8 cellular contexts compared by ENCODE assay signal in genomic region chr5:143400541-143401252, GRCh38. TPM values are rescaled to one million over a fixed set of nuclear protein-coding genes. Genes with fewer than 3 reads are reported as not detected.
DNase-seq lines count a peak whose midpoint lies in the region; ATAC-seq, FAIRE-seq and TF ChIP-seq lines count a peak whose summit lies in the region.

No MANE protein-coding gene starts in this region.

- peaks cover 0 to 15% (median 9%) of the 10 kb centered on the region in 9 donors for H3K36me3 ChIP-seq in heart left ventricle
- no peaks in the 10 kb centered on the region for H3K36me3 ChIP-seq in HepG2 (replicated peaks in 1 of 2; ENCODE audit: control insufficient read depth in 1 of 2, insufficient read depth in 2 of 2, low read length in 2 of 2)
- H3K36me3 ChIP-seq in tibial artery: no peaks in the 10 kb centered on the region

- H3K4me1 ChIP-seq in heart left ventricle: peaks cover 0 to 67% (median 38%) of the 10 kb centered on the region in 12 donors
- H3K4me1 ChIP-seq in HepG2 (ENCODE audit: insufficient read depth, low read length): peaks cover 64% of the 10 kb centered on the region
- H3K4me1 ChIP-seq in tibial artery: peaks cover 0 to 58% (median 15%) of the 10 kb centered on the region in 4 donors

- H3K9me3 ChIP-seq in heart left ventricle (no peaks in the 10 kb centered on the region), HepG2 (ENCODE audit: low read length) (no peaks in the 10 kb centered on the region), tibial artery (no peaks in the 10 kb centered on the region)

- WGBS in heart left ventricle, 4 donors: 9 to 19% (median 12%) methylated on average over 10 of the region's 10 CpGs
- 55% methylated on average over 10 of the region's 10 CpGs for WGBS in HepG2 (ENCODE audit: low lambda C conversion rate)

- no peaks in the 10 kb centered on the region for H3K9me3 Mint-ChIP-seq in activated naive CD4-positive, alpha-beta T cell treated with anti-CD3 and anti-CD28 coated beads, Interleukin-2, amount 50 U/mL, for 24 hours

- H3K4me3 ChIP-seq in heart left ventricle: peak overlapping the region; percentile 1 to 95 (median 85)
- H3K4me3 ChIP-seq in HepG2 (replicated peaks in 1 of 3; ENCODE audit: insufficient read depth in 1 of 3, low read depth in 2 of 3, low read length in 3 of 3): peak overlapping the region; percentile 80 to 96 (median 95); a peak in 5 of 6 replicates
- H3K4me3 ChIP-seq in tibial artery: peak overlapping the region; percentile 78 to 94

- intact Hi-C loops in heart left ventricle (cut with DNase I): loop anchor here (5.0 to 10.0 kb wide), 25 partner anchors 88 to 744 kb away; no protein-coding TSS in a partner anchor
- intact Hi-C loops in Right ventricle myocardium superior (cut with DNase I): loop anchor here (5.0 to 10.0 kb wide), 3 partner anchors 396 to 473 kb away; no protein-coding TSS in a partner anchor
- intact Hi-C loops in HepG2 (cut with micrococcal nuclease; ENCODE audit: unreplicated experiment): loop anchor here (5.0 to 10.0 kb wide), 5 partner anchors 93 to 478 kb away; no protein-coding TSS in a partner anchor
- intact Hi-C loops in tibial artery (cut with DNase I; ENCODE audit: low total_unique reads): loop anchor here (5.0 to 10.0 kb wide), 3 partner anchors 396 to 478 kb away; no protein-coding TSS in a partner anchor

- no TSS peak for BruUV-seq in HepG2 (replicated peaks; lab: Mats Ljungman, UMichigan)

- H3K27me3 Mint-ChIP-seq in activated naive CD4-positive, alpha-beta T cell treated with anti-CD3 and anti-CD28 coated beads, Interleukin-2, amount 50 U/mL, for 24 hours: no peaks in the 10 kb centered on the region

- H3K4me1 Mint-ChIP-seq in activated naive CD4-positive, alpha-beta T cell treated with anti-CD3 and anti-CD28 coated beads, Interleukin-2, amount 50 U/mL, for 24 hours: peaks cover 64% of the 10 kb centered on the region

- H3K4me3 Mint-ChIP-seq in activated naive CD4-positive, alpha-beta T cell treated with anti-CD3 and anti-CD28 coated beads, Interleukin-2, amount 50 U/mL, for 24 hours: peak overlapping the region; percentile 95

- peak in 2 of 5 donors; percentile 23 to 33 for DNase-seq in heart left ventricle
- DNase-seq in Right ventricle myocardium superior: no peak
- DNase-seq in HepG2 (ENCODE audit: low spot score): no peak
- DNase-seq in tibial artery: peak in 1 of 2 donors; percentile 57
- DNase-seq in NCI-H2196 (lab: John Stamatoyannopoulos, UW; ENCODE audit: unreplicated experiment): no peak

- H2AFZ ChIP-seq in HepG2 (ENCODE audit: low read length): no peak overlapping the region

- peak overlapping the region; percentile 13; the same call in 1 of the 2 replicates for H3K9ac ChIP-seq in HepG2 (ENCODE audit: insufficient read depth, low read depth, low read length)

- in situ Hi-C loops in HepG2 (cut with HindIII; ENCODE audit: extremely low pct_ligation_motif_present, low pct_unique_long_range_greater_than_20kb): no loop called here

- TF ChIP-seq RAD21 in HepG2 (CRISPR knock-in tag; IDR thresholded peaks at IDR 0.05): no peak

- no peak for FAIRE-seq in HepG2 (lab: Jason Lieb, UNC)

- TF ChIP-seq EP300 in HepG2 (IDR thresholded peaks at IDR 0.05; ENCODE audit: low read depth in 2 of 2, low read length in 2 of 2) (no peak), HepG2 (CRISPR knock-in tag; IDR thresholded peaks at IDR 0.05; ENCODE audit: borderline replicate concordance) (no peak)

- H4K20me1 ChIP-seq in HepG2 (ENCODE audit: insufficient read depth, low read length): peaks cover 3% of the 10 kb centered on the region; the same call in 1 of the 2 replicates

- TF ChIP-seq POLR2A in heart left ventricle (IDR thresholded peaks at IDR 0.05) (no peak), HepG2 (IDR thresholded peaks at IDR 0.05; ENCODE audit: insufficient read depth in 1 of 2, low read depth in 2 of 2, low read length in 2 of 2) (no peak)

- H3K27ac ChIP-seq in heart left ventricle: peak overlapping the region; percentile 20 to 100 (median 99)
- H3K27ac ChIP-seq in HepG2 (ENCODE audit: extremely low read length, insufficient read depth, low read length): peak overlapping the region; percentile 31
- H3K27ac ChIP-seq in tibial artery: peak overlapping the region; percentile 98

- no peaks in the 10 kb centered on the region for H3K27me3 ChIP-seq in heart left ventricle
- H3K27me3 ChIP-seq in HepG2 (ENCODE audit: control insufficient read depth in 1 of 2, insufficient read depth in 2 of 2, low read length in 2 of 2): no peaks in the 10 kb centered on the region; a peak in 1 of 5 replicates
- H3K27me3 ChIP-seq in tibial artery: no peaks in the 10 kb centered on the region

- POLR2A ChIA-PET in HepG2 (lab: Yijun Ruan, JAX): interaction anchor here (1.3 kb wide), 1 partner anchor 295 kb away, joined by 3 read pairs; no protein-coding TSS in a partner anchor

- ATAC-seq in heart left ventricle (no peak), Right ventricle myocardium superior (ENCODE audit: poor library complexity) (no peak), HepG2 (no peak), HG03457 (IDR thresholded peaks at IDR 0.05; ENCODE audit: unreplicated experiment) (no peak), HG03469 (IDR thresholded peaks at IDR 0.05; ENCODE audit: unreplicated experiment) (no peak)

- no peak for TF ChIP-seq CTCF in heart left ventricle (IDR thresholded peaks at IDR 0.05)
- TF ChIP-seq CTCF in HepG2 (CRISPR knock-in tag; IDR thresholded peaks at IDR 0.05): no peak
- TF ChIP-seq CTCF in tibial artery (IDR thresholded peaks at IDR 0.05): no peak

- CTCF ChIA-PET in HepG2 (lab: Yijun Ruan, JAX; ENCODE audit: low intra/inter-chr PET ratio, low total read pairs): no interaction called here

- H3K36me3 Mint-ChIP-seq in activated naive CD4-positive, alpha-beta T cell treated with anti-CD3 and anti-CD28 coated beads, Interleukin-2, amount 50 U/mL, for 24 hours: peaks cover 27% of the 10 kb centered on the region

- H3K27ac Mint-ChIP-seq in activated naive CD4-positive, alpha-beta T cell treated with anti-CD3 and anti-CD28 coated beads, Interleukin-2, amount 50 U/mL, for 24 hours: peak overlapping the region; percentile 5

- H3K79me2 ChIP-seq in HepG2 (ENCODE audit: insufficient read depth, low read length): peaks cover 71% of the 10 kb centered on the region

- H3K4me2 ChIP-seq in HepG2 (ENCODE audit: low read depth, low read length): peak overlapping the region; percentile 87

TF ChIP-seq in HepG2, 621 proteins besides CTCF, POLR2A, EP300 and RAD21:
- no peak for TF ChIP-seq HNRNPL (IDR thresholded peaks at IDR 0.05; ENCODE audit: low read depth, low read length)

RNA-seq across cellular contexts. Expression of gene NR3C1, which starts 2.8 kb away (rescaled TPM):
- total RNA-seq in heart left ventricle (10 to 100 TPM; 29.6 to 73.7 (median 50.6) TPM), Right ventricle myocardium superior (48.9 TPM), HepG2 (2016; rRNA removed; fragmentation: Illumina TruSeq; extraction: Trizol) (24.3 and 30.0 TPM in 2 replicates)
- polyA plus RNA-seq in heart left ventricle (10 to 100 TPM; 10.4 to 21.5 TPM), HepG2 (2011; rRNA removed) (8.9 and 10.0 TPM in 2 replicates)
- total RNA-seq in HepG2 (2016; cell fraction: cytosol; rRNA removed; fragmentation: Illumina TruSeq; extraction: Trizol; ENCODE audit: low read depth): 34.6 and 40.8 TPM in 2 replicates
- 27.6 and 29.7 TPM in 2 replicates for total RNA-seq in HepG2 (2016; cell fraction: insoluble cytoplasmic fraction; rRNA removed; fragmentation: Illumina TruSeq; extraction: Trizol)
- total RNA-seq in HepG2 (2016; cell fraction: membrane; rRNA removed; fragmentation: Illumina TruSeq; extraction: Trizol): 42.6 and 43.8 TPM in 2 replicates
- 41.0 and 41.5 TPM in 2 replicates for total RNA-seq in HepG2 (2016; cell fraction: nucleus; rRNA removed; fragmentation: Illumina TruSeq; extraction: Trizol)
- polyA plus RNA-seq in HepG2 (2011; cell fraction: cytosol; rRNA removed): 4.5 and 7.8 TPM in 2 replicates
- 4.7 and 5.3 TPM in 2 replicates for polyA plus RNA-seq in HepG2 (2011; cell fraction: nucleus; rRNA removed)
- 17.8 and 19.1 TPM in 2 replicates for polyA plus RNA-seq in HepG2 (2012)
- 0.48 and 0.52 TPM in 2 replicates for polyA plus RNA-seq in HepG2 (2016; cell fraction: cytosol; fragmentation: Illumina TruSeq; extraction: Trizol; ENCODE audit: low read depth)
- polyA plus RNA-seq in HepG2 (2016; cell fraction: insoluble cytoplasmic fraction; fragmentation: Illumina TruSeq; extraction: Trizol; ENCODE audit: low read depth): 14.7 and 15.8 TPM in 2 replicates
- 3.1 and 3.3 TPM in 2 replicates for polyA plus RNA-seq in HepG2 (2016; cell fraction: membrane; fragmentation: Illumina TruSeq; extraction: Trizol; ENCODE audit: low read depth)
- polyA plus RNA-seq in HepG2 (2016; cell fraction: nucleus; fragmentation: Illumina TruSeq; extraction: Trizol; ENCODE audit: insufficient read depth, low read depth): 11.1 and 11.7 TPM in 2 replicates
- 13.6 and 58.6 TPM in 2 replicates for polyA minus RNA-seq in HepG2 (2011; rRNA and poly(A)+ RNA removed; ENCODE audit: low replicate concordance)
- 18.9 and 21.2 TPM in 2 replicates for polyA minus RNA-seq in HepG2 (2011; cell fraction: cytosol; rRNA and poly(A)+ RNA removed)
- 45.3 and 61.3 TPM in 2 replicates for polyA minus RNA-seq in HepG2 (2011; cell fraction: nucleus; rRNA and poly(A)+ RNA removed)

Comparison
In these comparisons a context has a peak if more than half of its experiments do, and no peak if none do; other contexts are left out.
1. H3K27ac ChIP-seq: peak in every context shown above with its lines; median percentile 99 in heart left ventricle; 98 in tibial artery; 31 in HepG2.